In the genomic region with DNA sequence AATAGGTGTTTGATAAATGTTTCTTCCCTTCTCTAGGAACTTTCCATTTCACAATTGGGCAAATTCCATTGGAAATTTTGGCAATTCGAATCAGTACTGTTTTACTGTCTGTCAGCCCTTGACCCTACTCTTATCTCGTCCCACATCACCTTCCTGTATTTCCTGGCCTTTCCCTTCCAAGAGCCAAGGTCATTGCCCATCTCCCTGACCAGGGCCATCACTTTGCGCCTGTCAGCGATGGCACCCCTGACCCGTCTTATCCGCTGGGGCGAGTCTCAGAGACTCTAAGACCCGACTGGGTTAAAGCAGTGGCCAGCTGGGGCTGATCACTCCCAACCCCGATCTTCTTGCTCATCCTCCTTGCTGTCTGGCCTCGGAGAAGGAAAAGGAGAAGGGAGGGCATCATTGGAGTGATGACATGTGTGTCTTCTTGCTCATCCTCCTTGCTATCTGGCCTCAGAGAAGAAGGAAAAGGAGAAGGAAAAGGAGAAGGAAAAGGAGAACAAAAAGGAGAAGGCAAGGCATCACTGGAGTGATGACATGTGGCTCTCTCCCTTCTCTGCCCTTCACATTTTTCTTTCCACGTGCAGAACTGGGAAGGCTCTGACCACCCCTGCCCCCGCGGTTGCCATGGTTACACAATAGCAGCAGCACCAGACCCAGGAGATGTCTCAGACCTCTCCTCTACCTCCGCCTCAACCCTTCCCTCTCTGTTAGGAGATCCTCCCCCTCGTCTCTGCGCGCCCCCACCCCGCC, we compare ENCODE assay signal across 9 cellular contexts. TPM values are rescaled to one million over a fixed set of nuclear protein-coding genes. Genes with fewer than 3 reads are reported as not detected.
DNase-seq lines count a peak whose midpoint lies in the region; ATAC-seq and TF ChIP-seq lines count a peak whose summit lies in the region.
"Had no signal": no experiment of that assay in that cellular context is flagged by ENCODE, and none has a peak within 500 bp of the region (broad histone marks: within the 10 kb centered on the region; RNA-seq: fewer than 3 reads in every experiment).

No MANE protein-coding gene starts in this region.

- peaks cover 5% of the 10 kb centered on the region for H3K4me1 Mint-ChIP-seq in activated CD8-positive, alpha-beta T cell treated with anti-CD3 and anti-CD28 coated beads, Interleukin-2, amount 10 ng/mL, durations not matched to agents 7 days and 5 days (ENCODE audit: low read depth)
- no peaks in the 10 kb centered on the region for H3K4me1 Mint-ChIP-seq in CD8-positive, alpha-beta memory T cell

- H3K27ac Mint-ChIP-seq in activated CD8-positive, alpha-beta T cell treated with anti-CD3 and anti-CD28 coated beads, Interleukin-2, amount 10 ng/mL, durations not matched to agents 7 days and 5 days: no peak overlapping the region
- no peak overlapping the region for H3K27ac Mint-ChIP-seq in CD8-positive, alpha-beta memory T cell

- no peak for TF ChIP-seq CTCF in foreskin fibroblast (IDR thresholded peaks at IDR 0.05; ENCODE audit: low read depth, low read length)
- no peak for TF ChIP-seq CTCF in parathyroid adenoma (IDR thresholded peaks at IDR 0.05)

- POLR2A ChIA-PET in activated CD8-positive, alpha-beta T cell treated with anti-CD3 and anti-CD28 coated beads, Interleukin-2, amount 10 ng/mL, durations not matched to agents 7 days and 5 days (lab: Charles Lee): no interaction called here
- POLR2A ChIA-PET in CD8-positive, alpha-beta memory T cell (lab: Charles Lee): no interaction called here

- H3K4me3 Mint-ChIP-seq in activated CD8-positive, alpha-beta T cell treated with anti-CD3 and anti-CD28 coated beads, Interleukin-2, amount 10 ng/mL, durations not matched to agents 7 days and 5 days: no peak overlapping the region
- no peak overlapping the region for H3K4me3 Mint-ChIP-seq in CD8-positive, alpha-beta memory T cell

- no peak overlapping the region for H2AFZ ChIP-seq in parathyroid adenoma

- peaks cover 4 to 22% (median 17%) of the 10 kb centered on the region in 10 experiments; a peak in 17 of 20 replicates for H3K4me1 ChIP-seq in BLaER1 treated with 17β-estradiol and CSF1 and Interleukin-3, amounts not matched to agents 10 nM and 100 nM
- H3K4me1 ChIP-seq in SJSA1 (replicated peaks): peaks cover 5% of the 10 kb centered on the region
- no peaks in the 10 kb centered on the region for H3K4me1 ChIP-seq in parathyroid adenoma
- no peaks in the 10 kb centered on the region for H3K4me1 ChIP-seq in CD8-positive, alpha-beta memory T cell (ENCODE audit: insufficient read depth, low read length)

- no peaks in the 10 kb centered on the region for H3K36me3 Mint-ChIP-seq in activated CD8-positive, alpha-beta T cell treated with anti-CD3 and anti-CD28 coated beads, Interleukin-2, amount 10 ng/mL, durations not matched to agents 7 days and 5 days (ENCODE audit: low read depth)
- peaks cover 0 to 1% (median 0%) of the 10 kb centered on the region in 3 donors for H3K36me3 Mint-ChIP-seq in CD8-positive, alpha-beta memory T cell

- peaks cover 21 to 40% (median 35%) of the 10 kb centered on the region in 11 experiments for H3K27me3 ChIP-seq in BLaER1 treated with 17β-estradiol and CSF1 and Interleukin-3, amounts not matched to agents 10 nM and 100 nM
- H3K27me3 ChIP-seq in SJSA1 (replicated peaks) (no peaks in the 10 kb centered on the region), parathyroid adenoma (ENCODE audit: control insufficient read depth, insufficient read depth, low read length) (no peaks in the 10 kb centered on the region)
- H3K27me3 ChIP-seq in CD8-positive, alpha-beta memory T cell (ENCODE audit: insufficient read depth, low read length, poor library complexity, severe bottlenecking): no peaks in the 10 kb centered on the region

- peaks cover 29% of the 10 kb centered on the region for H3K27me3 Mint-ChIP-seq in activated CD8-positive, alpha-beta T cell treated with anti-CD3 and anti-CD28 coated beads, Interleukin-2, amount 10 ng/mL, durations not matched to agents 7 days and 5 days (ENCODE audit: low read depth)
- H3K27me3 Mint-ChIP-seq in CD8-positive, alpha-beta memory T cell: peaks cover 0 to 4% of the 10 kb centered on the region in 2 donors

- peak overlapping the region in 10 of 11 experiments; percentile 89 to 100 (median 98); a peak in 12 of 22 replicates for H3K4me2 ChIP-seq in BLaER1 treated with 17β-estradiol and CSF1 and Interleukin-3, amounts not matched to agents 10 nM and 100 nM
- H3K4me2 ChIP-seq in parathyroid adenoma (ENCODE audit: low read length): peak overlapping the region; percentile 62

- peaks cover 0 to 10% (median 0%) of the 10 kb centered on the region in 11 experiments; a peak in 1 of 22 replicates for H4K20me1 ChIP-seq in BLaER1 treated with 17β-estradiol and CSF1 and Interleukin-3, amounts not matched to agents 10 nM and 100 nM

- no peaks in the 10 kb centered on the region for H3K36me3 ChIP-seq in BLaER1 treated with 17β-estradiol and CSF1 and Interleukin-3, amounts not matched to agents 10 nM and 100 nM
- H3K36me3 ChIP-seq in SJSA1: no peaks in the 10 kb centered on the region
- no peaks in the 10 kb centered on the region for H3K36me3 ChIP-seq in parathyroid adenoma (ENCODE audit: control insufficient read depth, insufficient read depth, low read length)
- no peaks in the 10 kb centered on the region for H3K36me3 ChIP-seq in CD8-positive, alpha-beta memory T cell (ENCODE audit: insufficient read depth, low read length)

- no peak overlapping the region for H3K27ac ChIP-seq in BLaER1 treated with 17β-estradiol and CSF1 and Interleukin-3, amounts not matched to agents 10 nM and 100 nM
- H3K27ac ChIP-seq in SJSA1 (no peak overlapping the region; the same call in 1 of the 2 replicates), parathyroid adenoma (no peak overlapping the region)
- no peak overlapping the region for H3K27ac ChIP-seq in CD8-positive, alpha-beta memory T cell (ENCODE audit: low read depth, low read length)

- no peaks in the 10 kb centered on the region for H3K79me2 ChIP-seq in parathyroid adenoma

- H3K9me3 ChIP-seq in BLaER1 treated with 17β-estradiol and CSF1 and Interleukin-3, amounts not matched to agents 10 nM and 100 nM (replicated peaks in 1 of 11): peaks cover 5 to 14% (median 6%) of the 10 kb centered on the region in 11 experiments
- 0 out of 2 replicates have a peak, but pooled peaks cover 2% of the 10 kb centered on the region for H3K9me3 ChIP-seq in SJSA1 (replicated peaks)
- no peaks in the 10 kb centered on the region for H3K9me3 ChIP-seq in parathyroid adenoma (ENCODE audit: control insufficient read depth, low read length)
- H3K9me3 ChIP-seq in CD8-positive, alpha-beta memory T cell (ENCODE audit: low read length): no peaks in the 10 kb centered on the region

- H3K9ac ChIP-seq in BLaER1 treated with 17β-estradiol and CSF1 and Interleukin-3, amounts not matched to agents 10 nM and 100 nM: no peak overlapping the region
- no peak overlapping the region for H3K9ac ChIP-seq in parathyroid adenoma

- DNase-seq in SJSA1 (ENCODE audit: low read depth in 1 of 2, low spot score in 2 of 2) (peak; percentile 7 to 63), foreskin fibroblast (peak; percentile 47 to 61)
- no peak for DNase-seq in activated CD8-positive, alpha-beta T cell treated with anti-CD3 and anti-CD28 coated beads, Interleukin-2, amount 10 ng/mL, durations not matched to agents 7 days and 5 days
- no peak for DNase-seq in CD8-positive, alpha-beta memory T cell

- no peak overlapping the region for H3K4me3 ChIP-seq in BLaER1 treated with 17β-estradiol and CSF1 and Interleukin-3, amounts not matched to agents 10 nM and 100 nM
- peak overlapping the region; percentile 50 for H3K4me3 ChIP-seq in SJSA1
- H3K4me3 ChIP-seq in foreskin fibroblast (ENCODE audit: low read depth in 1 of 2, low read length in 2 of 2): peak overlapping the region; percentile 87 to 93
- H3K4me3 ChIP-seq in parathyroid adenoma (ENCODE audit: low read depth, low read length): no peak overlapping the region
- H3K4me3 ChIP-seq in CD8-positive, alpha-beta memory T cell (ENCODE audit: low read length): no peak overlapping the region

- ATAC-seq in activated CD8-positive, alpha-beta T cell treated with anti-CD3 and anti-CD28 coated beads, Interleukin-2, amount 10 ng/mL, durations not matched to agents 7 days and 5 days: no peak
- ATAC-seq in GM21526 (IDR thresholded peaks at IDR 0.05; ENCODE audit: low FRiP score, unreplicated experiment) (no peak), GM18520 (IDR thresholded peaks at IDR 0.05; ENCODE audit: unreplicated experiment) (no peak)

- CTCF ChIA-PET in activated CD8-positive, alpha-beta T cell treated with anti-CD3 and anti-CD28 coated beads, Interleukin-2, amount 10 ng/mL, durations not matched to agents 7 days and 5 days (lab: Charles Lee): no interaction called here
- CTCF ChIA-PET in CD8-positive, alpha-beta memory T cell (lab: Charles Lee): no interaction called here

- peaks cover 5% of the 10 kb centered on the region for H3K9me3 Mint-ChIP-seq in activated CD8-positive, alpha-beta T cell treated with anti-CD3 and anti-CD28 coated beads, Interleukin-2, amount 10 ng/mL, durations not matched to agents 7 days and 5 days (ENCODE audit: insufficient read depth)
- H3K9me3 Mint-ChIP-seq in CD8-positive, alpha-beta memory T cell: peaks cover 3 to 19% (median 8%) of the 10 kb centered on the region in 5 donors

RNA-seq across cellular contexts. Expression of a gene that starts 2.1 kb away (rescaled TPM):
- 4.4 and 5.3 TPM in 2 replicates for total RNA-seq in SJSA1 (2014; rRNA removed; shearing (Covaris generic))
- total RNA-seq in activated CD8-positive, alpha-beta T cell treated with anti-CD3 and anti-CD28 coated beads, Interleukin-2, amount 10 ng/mL, durations not matched to agents 7 days and 5 days: not detected
- not detected for total RNA-seq in CD8-positive, alpha-beta memory T cell
- polyA plus RNA-seq in CD8-positive, alpha-beta memory T cell: not detected
- total RNA-seq: activated CD8-positive, alpha-beta memory T cell treated with anti-CD3 and anti-CD28 coated beads for 36 hours had no signal

Comparison
In these comparisons a context has a peak if more than half of its experiments do, and no peak if none do; other contexts are left out.
1. H3K4me3 ChIP-seq: peak in SJSA1 (single experiment) and foreskin fibroblast (2 of 2); none in BLaER1 treated with 17β-estradiol and CSF1 and Interleukin-3, amounts not matched to agents 10 nM and 100 nM (0 of 10), parathyroid adenoma (single experiment) and CD8-positive, alpha-beta memory T cell (single experiment).
2. DNase-seq: peak in SJSA1 (2 of 2) and foreskin fibroblast (2 of 2); none in activated CD8-positive, alpha-beta T cell treated with anti-CD3 and anti-CD28 coated beads, Interleukin-2, amount 10 ng/mL, durations not matched to agents 7 days and 5 days (single experiment) and CD8-positive, alpha-beta memory T cell (0 of 5).